In genomic region chr20:60206259-60206658, GRCh38 we compare ENCODE assay signal across 8 cellular contexts.
DNase-seq lines count a peak whose midpoint lies in the region; ATAC-seq lines count a peak whose summit lies in the region.

No MANE protein-coding gene starts in this region.

- no peaks in the 10 kb centered on the region for H3K9me3 Mint-ChIP-seq in activated CD4-positive, alpha-beta memory T cell treated with anti-CD3 and anti-CD28 coated beads, Interleukin-2, amount 10 ng/mL, durations not matched to agents 7 days and 5 days

- no peaks in the 10 kb centered on the region for H3K27me3 Mint-ChIP-seq in activated CD4-positive, alpha-beta memory T cell treated with anti-CD3 and anti-CD28 coated beads, Interleukin-2, amount 10 ng/mL, durations not matched to agents 7 days and 5 days

- CTCF ChIA-PET in activated CD4-positive, alpha-beta memory T cell treated with anti-CD3 and anti-CD28 coated beads, Interleukin-2, amount 10 ng/mL, durations not matched to agents 7 days and 5 days (lab: Charles Lee): interaction anchor here (1.4 to 1.8 kb wide), 2 partner anchors 149 to 271 kb away, joined by 6 to 8 read pairs; no protein-coding TSS in a partner anchor

- ATAC-seq in GM18861 (IDR thresholded peaks at IDR 0.05; ENCODE audit: unreplicated experiment) (no peak), GM21528 (IDR thresholded peaks at IDR 0.05; ENCODE audit: low FRiP score, unreplicated experiment) (no peak), GM21717 (IDR thresholded peaks at IDR 0.05; ENCODE audit: unreplicated experiment) (no peak)

- POLR2A ChIA-PET in activated CD4-positive, alpha-beta memory T cell treated with anti-CD3 and anti-CD28 coated beads, Interleukin-2, amount 10 ng/mL, durations not matched to agents 7 days and 5 days (lab: Charles Lee): no interaction called here

- H3K4me1 Mint-ChIP-seq in activated CD4-positive, alpha-beta memory T cell treated with anti-CD3 and anti-CD28 coated beads, Interleukin-2, amount 10 ng/mL, durations not matched to agents 7 days and 5 days: peaks cover 2% of the 10 kb centered on the region

- H3K36me3 Mint-ChIP-seq in activated CD4-positive, alpha-beta memory T cell treated with anti-CD3 and anti-CD28 coated beads, Interleukin-2, amount 10 ng/mL, durations not matched to agents 7 days and 5 days (ENCODE audit: low read depth): no peaks in the 10 kb centered on the region

- DNase-seq in D341Med (ENCODE audit: low spot score) (peak; percentile 50), HT1080 (ENCODE audit: low read depth) (peak; percentile 57), SKM-1 (lab: John Stamatoyannopoulos, UW; ENCODE audit: unreplicated experiment) (peak; percentile 54), iPS-NIHi11 (ENCODE audit: low spot score) (peak; percentile 66)
- no peak for DNase-seq in activated CD4-positive, alpha-beta memory T cell treated with anti-CD3 and anti-CD28 coated beads, Interleukin-2, amount 10 ng/mL, durations not matched to agents 7 days and 5 days

- H3K27ac Mint-ChIP-seq in activated CD4-positive, alpha-beta memory T cell treated with anti-CD3 and anti-CD28 coated beads, Interleukin-2, amount 10 ng/mL, durations not matched to agents 7 days and 5 days: no peak overlapping the region

- H3K4me3 Mint-ChIP-seq in activated CD4-positive, alpha-beta memory T cell treated with anti-CD3 and anti-CD28 coated beads, Interleukin-2, amount 10 ng/mL, durations not matched to agents 7 days and 5 days: no peak overlapping the region
